16 cellular contexts compared by ENCODE assay signal in genomic region chr9:87115790-87116189, GRCh38.
"Had no signal": no experiment of that assay in that cellular context is flagged by ENCODE, and none has a peak within 500 bp of the region (broad histone marks: within the 10 kb centered on the region; RNA-seq: fewer than 3 reads in every experiment).

No MANE protein-coding gene starts in this region.

- ATAC-seq: activated CD4-positive, alpha-beta T cell treated with anti-CD3 and anti-CD28 coated beads for 36 hours; left colon; naive thymus-derived CD8-positive, alpha-beta T cell; sciatic nerve; stimulated activated naive CD8-positive, alpha-beta T cell treated with anti-CD3 and anti-CD28 coated beads, Interleukin-15, Interleukin-2, amounts not matched to agents 100 U/mL and 50 U/mL, for 24 hours; T-cell had no signal

- DNase-seq: activated CD4-positive, alpha-beta memory T cell treated with anti-CD3 and anti-CD28 coated beads, Interleukin-2, amount 10 ng/mL, durations not matched to agents 7 days and 5 days; activated CD4-positive, alpha-beta T cell treated with anti-CD3 and anti-CD28 coated beads for 36 hours; caudate nucleus; cortex of kidney; effector memory CD4-positive, alpha-beta T cell; left colon; mammary epithelial cell; naive thymus-derived CD8-positive, alpha-beta T cell; stimulated activated CD4-positive, alpha-beta T cell treated with anti-CD3 and anti-CD28 coated beads, Interleukin-4, amount 100 ng/mL, for 1 hour; stimulated activated CD8-positive, alpha-beta memory T cell treated with anti-CD3 and anti-CD28 coated beads, Interleukin-4, amount 100 ng/mL, for 48 hours; stimulated activated naive CD8-positive, alpha-beta T cell treated with anti-CD3 and anti-CD28 coated beads, Interleukin-15, Interleukin-2, amounts not matched to agents 100 U/mL and 50 U/mL, for 24 hours; T-cell; T1000 had no signal

- H3K27ac ChIP-seq: VCaP had no signal

- FAIRE-seq: urothelium cell line had no signal
